In genomic region chr6:43228951-43229802, GRCh38 we compare ENCODE assay signal across 8 cellular contexts. TPM values are rescaled to one million over a fixed set of nuclear protein-coding genes. Genes with fewer than 3 reads are reported as not detected.
A peak's percentile ranks its signal among the peaks of the same experiment; 100 is the strongest.
DNase-seq lines count a peak whose midpoint lies in the region; ATAC-seq and TF ChIP-seq lines count a peak whose summit lies in the region.

A gene with protein sequence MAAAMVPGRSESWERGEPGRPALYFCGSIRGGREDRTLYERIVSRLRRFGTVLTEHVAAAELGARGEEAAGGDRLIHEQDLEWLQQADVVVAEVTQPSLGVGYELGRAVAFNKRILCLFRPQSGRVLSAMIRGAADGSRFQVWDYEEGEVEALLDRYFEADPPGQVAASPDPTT (minus strand): TSS chr6:43229481. CDS start chr6:43229456, 25 bp downstream.

- H3K4me1 ChIP-seq in left lung: peaks cover 0 to 23% of the 10 kb centered on the region in 2 donors

- peak; percentile 81 for ATAC-seq in HG02884 (IDR thresholded peaks at IDR 0.05; ENCODE audit: unreplicated experiment)
- ATAC-seq in left lung: peak; percentile 98

- H3K27ac ChIP-seq in left lung: peak within 1 kb of the TSS in 1 of 2 donors; percentile 78

- peaks cover 23% of the 10 kb centered on the region for H3K36me3 Mint-ChIP-seq in activated CD4-positive, alpha-beta T cell treated with anti-CD3 and anti-CD28 coated beads, Interleukin-2, amount 10 ng/mL, durations not matched to agents 24 days and 14 days (ENCODE audit: low read depth)

- H3K9me3 ChIP-seq in left lung: no peaks in the 10 kb centered on the region

- DNase-seq in NK-92 treated with Interleukin-12 subunit alpha and Interleukin-12 subunit beta, amount 100 ng/mL, for 24 hours (lab: John Stamatoyannopoulos, UW): peak; percentile 53
- DNase-seq in NK-92 (lab: John Stamatoyannopoulos, UW; ENCODE audit: unreplicated experiment) (no peak), NCI-H2196 treated with DMSO at 0.1 percent for 48 hours (lab: John Stamatoyannopoulos, UW; ENCODE audit: unreplicated experiment) (peak; percentile 55), dermis blood vessel endothelial cell (peak; percentile 81), left lung (peak; percentile 72 to 96)
- peak; percentile 96 for DNase-seq in activated CD4-positive, alpha-beta T cell treated with anti-CD3 and anti-CD28 coated beads, Interleukin-2, amount 10 ng/mL, durations not matched to agents 24 days and 14 days
- DNase-seq in stimulated activated CD4-positive, alpha-beta T cell treated with anti-CD3 and anti-CD28 coated beads, Interleukin-2, amount 100 ng/mL, for 48 hours: peak; percentile 82 to 84

- H3K36me3 ChIP-seq in left lung: peaks cover 0 to 14% of the 10 kb centered on the region in 2 donors

- peak within 1 kb of the TSS; percentile 92 for H3K27ac Mint-ChIP-seq in activated CD4-positive, alpha-beta T cell treated with anti-CD3 and anti-CD28 coated beads, Interleukin-2, amount 10 ng/mL, durations not matched to agents 24 days and 14 days

- peak within 1 kb of the TSS; percentile 47 to 56 for H3K4me3 ChIP-seq in left lung

- peaks cover 16% of the 10 kb centered on the region for H3K27me3 Mint-ChIP-seq in activated CD4-positive, alpha-beta T cell treated with anti-CD3 and anti-CD28 coated beads, Interleukin-2, amount 10 ng/mL, durations not matched to agents 24 days and 14 days

- no peaks in the 10 kb centered on the region for H3K9me3 Mint-ChIP-seq in activated CD4-positive, alpha-beta T cell treated with anti-CD3 and anti-CD28 coated beads, Interleukin-2, amount 10 ng/mL, durations not matched to agents 24 days and 14 days

- peak; percentile 95 for TF ChIP-seq CTCF in left lung (IDR thresholded peaks at IDR 0.05)

- peak within 1 kb of the TSS; percentile 92 for H3K4me3 Mint-ChIP-seq in activated CD4-positive, alpha-beta T cell treated with anti-CD3 and anti-CD28 coated beads, Interleukin-2, amount 10 ng/mL, durations not matched to agents 24 days and 14 days

- H3K27me3 ChIP-seq in left lung: no peaks in the 10 kb centered on the region

- intact Hi-C loops in activated CD4-positive, alpha-beta T cell treated with anti-CD3 and anti-CD28 coated beads, Interleukin-2, amount 10 ng/mL, durations not matched to agents 24 days and 14 days (cut with micrococcal nuclease): loop anchor here (5.0 kb wide), 1 partner anchor 33 kb away; no protein-coding TSS in a partner anchor
- intact Hi-C loops in left lung (cut with DNase I): no loop called here

- H3K4me1 Mint-ChIP-seq in activated CD4-positive, alpha-beta T cell treated with anti-CD3 and anti-CD28 coated beads, Interleukin-2, amount 10 ng/mL, durations not matched to agents 24 days and 14 days: peaks cover 31% of the 10 kb centered on the region

RNA-seq across cellular contexts. Expression of the gene that starts here (rescaled TPM):
- 78.9 and 79.6 TPM in 2 replicates for total RNA-seq in activated CD4-positive, alpha-beta T cell treated with anti-CD3 and anti-CD28 coated beads, Interleukin-2, amount 10 ng/mL, durations not matched to agents 24 days and 14 days
- total RNA-seq in dermis blood vessel endothelial cell (29.0 and 31.5 TPM in 2 replicates), left lung (10 to 100 TPM; 47.3 to 49.6 TPM)
